9 cellular contexts compared by ENCODE assay signal in the genomic region with DNA sequence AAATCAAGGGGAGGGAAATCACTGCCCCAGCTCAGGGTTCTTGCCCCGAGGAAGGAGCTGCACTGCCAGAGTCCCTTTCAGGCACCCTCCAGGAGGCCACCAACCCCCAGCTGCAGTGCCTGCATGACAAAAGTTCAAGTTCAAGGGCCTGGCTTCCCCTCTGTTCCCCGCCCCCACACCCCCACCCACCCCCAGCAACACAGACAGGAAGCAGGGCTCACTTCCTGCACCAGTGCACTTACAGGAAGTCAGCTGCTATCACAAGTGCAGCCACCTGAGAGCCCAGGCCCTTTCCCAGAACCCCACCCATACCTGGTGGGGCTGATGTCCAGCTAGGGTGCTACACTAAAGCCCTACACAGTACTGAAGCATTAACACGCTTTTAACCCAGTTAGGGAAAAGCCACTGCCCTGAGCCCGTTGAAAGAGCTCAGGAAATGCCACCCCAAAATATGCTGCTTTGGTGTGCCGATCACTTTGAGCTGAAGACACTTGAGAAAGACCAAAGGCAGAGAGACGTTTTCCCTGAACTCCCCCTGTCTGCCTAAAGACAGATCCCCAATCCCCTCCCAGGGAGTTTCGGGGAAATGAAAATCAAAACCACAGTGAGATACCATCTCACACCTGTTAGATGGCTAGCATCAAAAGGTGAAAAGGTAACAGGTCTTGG.
A peak's percentile ranks its signal among the peaks of the same experiment; 100 is the strongest.
DNase-seq lines count a peak whose midpoint lies in the region; ATAC-seq and TF ChIP-seq lines count a peak whose summit lies in the region.
"Had no signal": no experiment of that assay in that cellular context is flagged by ENCODE, and none has a peak within 500 bp of the region (broad histone marks: within the 10 kb centered on the region; RNA-seq: fewer than 3 reads in every experiment).

No MANE protein-coding gene starts in this region.

- peaks cover 11% of the 10 kb centered on the region for H3K9me3 Mint-ChIP-seq in memory B cell
- peaks cover 4% of the 10 kb centered on the region for H3K9me3 Mint-ChIP-seq in neural progenitor cell

- H3K4me2 ChIP-seq in neural progenitor cell: no peak overlapping the region

- no peak overlapping the region for H3K27ac ChIP-seq in brain microvascular endothelial cell
- H3K27ac ChIP-seq in body of pancreas: no peak overlapping the region
- H3K27ac ChIP-seq in neural progenitor cell: no peak overlapping the region
- H3K27ac ChIP-seq: epithelial cell of prostate had no signal

- H3K27me3 Mint-ChIP-seq in memory B cell (no peaks in the 10 kb centered on the region), neural progenitor cell (ENCODE audit: insufficient read depth, low read depth) (peaks cover 7% of the 10 kb centered on the region)

- intact Hi-C loops in body of pancreas (cut with DNase I): no loop called here

- H3K27ac Mint-ChIP-seq in memory B cell (peak overlapping the region; percentile 97), neural progenitor cell (no peak overlapping the region)

- H3K9ac ChIP-seq in neural progenitor cell: no peak overlapping the region

- H3K36me3 ChIP-seq in brain microvascular endothelial cell (replicated peaks) (no peaks in the 10 kb centered on the region), body of pancreas (replicated peaks in 1 of 2; ENCODE audit: insufficient read depth in 1 of 2, low read depth in 2 of 2) (no peaks in the 10 kb centered on the region), neural progenitor cell (no peaks in the 10 kb centered on the region)

- H2AFZ ChIP-seq in neural progenitor cell (replicated peaks): no peak overlapping the region

- no peaks in the 10 kb centered on the region for H3K79me2 ChIP-seq in neural progenitor cell (ENCODE audit: low read depth)

- H3K36me3 Mint-ChIP-seq in memory B cell (peaks cover 34% of the 10 kb centered on the region), neural progenitor cell (no peaks in the 10 kb centered on the region)

- H3K4me3 ChIP-seq in brain microvascular endothelial cell (ENCODE audit: low read depth, low read length): no peak overlapping the region
- H3K4me3 ChIP-seq in body of pancreas: no peak overlapping the region
- H3K4me3 ChIP-seq in neural progenitor cell: no peak overlapping the region

- H3K9me3 ChIP-seq in body of pancreas: no peaks in the 10 kb centered on the region
- no peaks in the 10 kb centered on the region for H3K9me3 ChIP-seq in neural progenitor cell (ENCODE audit: low read depth)

- peak; percentile 73 for ATAC-seq in GM18909 (IDR thresholded peaks at IDR 0.05; ENCODE audit: poor library complexity, unreplicated experiment)
- ATAC-seq in HG03064 (IDR thresholded peaks at IDR 0.05; ENCODE audit: low read depth, unreplicated experiment): peak; percentile 39
- ATAC-seq in memory B cell (ENCODE audit: low read depth): peak; percentile 84
- ATAC-seq in body of pancreas: no peak

- TF ChIP-seq CTCF in brain microvascular endothelial cell (IDR thresholded peaks at IDR 0.05; ENCODE audit: low read depth, low read length, missing control alignments) (no peak), body of pancreas (IDR thresholded peaks at IDR 0.05) (no peak), neural progenitor cell (IDR thresholded peaks at IDR 0.05) (no peak)

- no peaks in the 10 kb centered on the region for H3K27me3 ChIP-seq in brain microvascular endothelial cell (replicated peaks)
- no peaks in the 10 kb centered on the region for H3K27me3 ChIP-seq in body of pancreas
- no peaks in the 10 kb centered on the region for H3K27me3 ChIP-seq in neural progenitor cell

- TF ChIP-seq POLR2A in body of pancreas (IDR thresholded peaks at IDR 0.05): no peak

- H3K4me1 Mint-ChIP-seq in memory B cell (peaks cover 64% of the 10 kb centered on the region), neural progenitor cell (no peaks in the 10 kb centered on the region)

- H3K4me3 Mint-ChIP-seq in memory B cell (peak overlapping the region; percentile 50), neural progenitor cell (no peak overlapping the region)

- peak; percentile 15 to 26 for DNase-seq in activated CD4-positive, alpha-beta T cell treated with anti-CD3 and anti-CD28 coated beads for 24 hours (ENCODE audit: low read depth in 2 of 2)
- DNase-seq in memory B cell (ENCODE audit: low spot score in 2 of 2) (peak; percentile 55 to 58), brain microvascular endothelial cell (no peak), body of pancreas (no peak), NOMO-1 treated with dmso at 0.1 percent for 144 hours (lab: John Stamatoyannopoulos, UW; ENCODE audit: unreplicated experiment) (no peak), neural progenitor cell (ENCODE audit: low spot score) (no peak)

- WGBS in body of pancreas, 2 donors: 52 to 72% methylated on average over 7 of the region's 7 CpGs

- no peaks in the 10 kb centered on the region for H4K20me1 ChIP-seq in neural progenitor cell (ENCODE audit: low read depth)

- in situ Hi-C loops in brain microvascular endothelial cell (cut with HindIII; ENCODE audit: low pct_ligation_motif_present, low sequenced_read_pairs): no loop called here

- H3K4me1 ChIP-seq in body of pancreas (no peaks in the 10 kb centered on the region), neural progenitor cell (no peaks in the 10 kb centered on the region)

- no peaks in the 10 kb centered on the region for H3F3A ChIP-seq in neural progenitor cell (ENCODE audit: low read depth)

Comparison
In these comparisons a context has a peak if more than half of its experiments do, and no peak if none do; other contexts are left out.
1. DNase-seq: peak in activated CD4-positive, alpha-beta T cell treated with anti-CD3 and anti-CD28 coated beads for 24 hours (2 of 2) and memory B cell (2 of 2); none in brain microvascular endothelial cell (single experiment), body of pancreas (0 of 4), NOMO-1 treated with dmso at 0.1 percent for 144 hours (single experiment) and neural progenitor cell (single experiment).